Comparison of ENCODE assay signal across 7 cellular contexts in genomic region chr10:109933984-109934565, GRCh38. TPM values are rescaled to one million over a fixed set of nuclear protein-coding genes. Genes with fewer than 3 reads are reported as not detected.
DNase-seq lines count a peak whose midpoint lies in the region; ATAC-seq and TF ChIP-seq lines count a peak whose summit lies in the region.

No MANE protein-coding gene starts in this region.

- peaks cover 20% of the 10 kb centered on the region for H3K4me1 ChIP-seq in H9 (ENCODE audit: insufficient read depth, low read length)
- no peaks in the 10 kb centered on the region for H3K4me1 ChIP-seq in Karpas-422 (ENCODE audit: low read length)
- H3K4me1 ChIP-seq in ascending aorta, result peaks cover 0 to 7% of the 10 kb centered on the region in 2 donors

- H3K27me3 ChIP-seq in H9 (ENCODE audit: insufficient read depth, low read length), result no peaks in the 10 kb centered on the region
- H3K27me3 ChIP-seq in Karpas-422 (ENCODE audit: low read length), result no peaks in the 10 kb centered on the region
- no peaks in the 10 kb centered on the region for H3K27me3 ChIP-seq in ascending aorta

- peak overlapping the region; percentile 97 to 99 (median 99) for H3K27ac Mint-ChIP-seq in H9
- peak overlapping the region in 3 of 5 experiments; percentile 85 to 90 (median 87) for H3K27ac Mint-ChIP-seq in brain
- peak overlapping the region; percentile 75 to 80 for H3K27ac Mint-ChIP-seq in natural killer cell
- H3K27ac Mint-ChIP-seq in glutamatergic neuron (ENCODE audit: unreplicated experiment), result no peak overlapping the region

- H2BK5ac ChIP-seq in H9 (ENCODE audit: insufficient read length, low read length), result no peak overlapping the region

- no peaks in the 10 kb centered on the region for H3K23me2 ChIP-seq in H9 (ENCODE audit: insufficient read length, low read depth, low read length, poor library complexity, severe bottlenecking)

- peak overlapping the region; percentile 24 for H4K91ac ChIP-seq in H9 (ENCODE audit: insufficient read length, low read depth, low read length)

- H3K23ac ChIP-seq in H9 (ENCODE audit: insufficient read length, low read depth, low read length), result no peak overlapping the region

- TF ChIP-seq CTCF in H9 (conservative IDR thresholded peaks at IDR 0.05), result no peak
- no peak for TF ChIP-seq CTCF in brain (conservative IDR thresholded peaks at IDR 0.05)
- no peak for TF ChIP-seq CTCF in natural killer cell (IDR thresholded peaks at IDR 0.05)
- no peak for TF ChIP-seq CTCF in glutamatergic neuron (IDR thresholded peaks at IDR 0.05; ENCODE audit: partially characterized antibody, unreplicated experiment)
- TF ChIP-seq CTCF in ascending aorta (IDR thresholded peaks at IDR 0.05), result no peak

- H3K14ac ChIP-seq in H9 (ENCODE audit: insufficient read depth, low read length), result peak overlapping the region; percentile 58; the same call in 1 of the 2 replicates

- intact Hi-C loops in natural killer cell (cut with micrococcal nuclease) (loop anchor here (2.0 kb wide), 1 partner anchor 19 kb away; no protein-coding TSS in a partner anchor), ascending aorta (cut with DNase I) (no loop called here)

- H4K5ac ChIP-seq in H9 (ENCODE audit: insufficient read length, low read depth, low read length), result no peak overlapping the region

- H3K4me1 Mint-ChIP-seq in H9 (peaks cover 60 to 63% of the 10 kb centered on the region in 2 experiments), brain (peaks cover 32% of the 10 kb centered on the region), natural killer cell (peaks cover 24 to 27% of the 10 kb centered on the region in 2 donors), glutamatergic neuron (ENCODE audit: low read depth, unreplicated experiment) (no peaks in the 10 kb centered on the region)

- H3K79me1 ChIP-seq in H9 (ENCODE audit: insufficient read depth, low read depth, low read length, poor library complexity, severe bottlenecking), result no peaks in the 10 kb centered on the region

- no peak overlapping the region for H2BK15ac ChIP-seq in H9 (ENCODE audit: low read depth, low read length)

- H3K36me3 Mint-ChIP-seq in H9 (ENCODE audit: insufficient read depth in 1 of 3, low read depth in 3 of 3) (no peaks in the 10 kb centered on the region; a peak in 1 of 7 replicates), brain (no peaks in the 10 kb centered on the region), natural killer cell (no peaks in the 10 kb centered on the region), glutamatergic neuron (ENCODE audit: unreplicated experiment) (no peaks in the 10 kb centered on the region)

- H3K9ac ChIP-seq in H9 (ENCODE audit: extremely low read depth, insufficient read length, low read length) (no peak overlapping the region), Karpas-422 (ENCODE audit: low read length) (no peak overlapping the region)

- DNase-seq in H9, result peak; percentile 65
- peak; percentile 38 for DNase-seq in NOMO-1 treated with dmso at 0.1 percent for 144 hours (lab: John Stamatoyannopoulos, UW; ENCODE audit: unreplicated experiment)
- peak; percentile 28 for DNase-seq in natural killer cell
- DNase-seq in Karpas-422, result no peak
- DNase-seq in glutamatergic neuron, result no peak
- no peak for DNase-seq in ascending aorta (ENCODE audit: low spot score in 2 of 2)

- peak overlapping the region; percentile 43 for H2BK12ac ChIP-seq in H9 (ENCODE audit: insufficient read length, low read depth, low read length)

- H3K9me2 ChIP-seq in Karpas-422 (replicated peaks; ENCODE audit: insufficient read depth, low read length), result no peaks in the 10 kb centered on the region

- H3K36me3 ChIP-seq in Karpas-422 (ENCODE audit: insufficient read depth, low read length) (no peaks in the 10 kb centered on the region), ascending aorta (no peaks in the 10 kb centered on the region)

- peak overlapping the region; percentile 72 for H2AK5ac ChIP-seq in H9 (ENCODE audit: insufficient read length, low read length)

- ATAC-seq in natural killer cell, result peak; percentile 87 to 93 (median 90)

- no peak overlapping the region for H2BK20ac ChIP-seq in H9 (ENCODE audit: low read depth, low read length, poor library complexity, severe bottlenecking)

- no peak overlapping the region; the same call in 1 of the 2 replicates for H3K4ac ChIP-seq in H9 (ENCODE audit: low read depth, low read length)

- H3K56ac ChIP-seq in H9 (ENCODE audit: insufficient read length, low read depth, low read length), result no peak overlapping the region

- H3K27ac ChIP-seq in H9 (ENCODE audit: insufficient read length, low read depth, low read length), result peak overlapping the region; percentile 90
- no peak overlapping the region for H3K27ac ChIP-seq in Karpas-422 (ENCODE audit: low read length)
- no peak overlapping the region for H3K27ac ChIP-seq in ascending aorta

- H2BK120ac ChIP-seq in H9 (ENCODE audit: low read depth, low read length, poor library complexity, severe bottlenecking), result peak overlapping the region; percentile 70

- no peak overlapping the region for H4K8ac ChIP-seq in H9 (replicated peaks; ENCODE audit: insufficient read length, low read depth, low read length)

- H3K9me3 Mint-ChIP-seq in H9 (no peaks in the 10 kb centered on the region; a peak in 2 of 5 replicates), brain (peaks cover 0 to 4% (median 0%) of the 10 kb centered on the region in 5 experiments), natural killer cell (no peaks in the 10 kb centered on the region), glutamatergic neuron (ENCODE audit: unreplicated experiment) (peaks cover 2% of the 10 kb centered on the region)

- peak overlapping the region; percentile 18 for H3K4me2 ChIP-seq in H9 (ENCODE audit: insufficient read depth, insufficient read length, low read length)
- no peak overlapping the region for H3K4me2 ChIP-seq in Karpas-422 (ENCODE audit: low read depth, low read length, poor library complexity, severe bottlenecking)

- no peaks in the 10 kb centered on the region for H3K27me3 Mint-ChIP-seq in H9 (ENCODE audit: low read depth)
- H3K27me3 Mint-ChIP-seq in brain, result peaks cover 4% of the 10 kb centered on the region
- H3K27me3 Mint-ChIP-seq in natural killer cell (ENCODE audit: low read depth in 2 of 2), result no peaks in the 10 kb centered on the region
- no peaks in the 10 kb centered on the region for H3K27me3 Mint-ChIP-seq in glutamatergic neuron (ENCODE audit: unreplicated experiment)

- H3K9me3 ChIP-seq in H9 (ENCODE audit: control insufficient read depth, low read depth, low read length) (no peaks in the 10 kb centered on the region), Karpas-422 (ENCODE audit: low read length) (no peaks in the 10 kb centered on the region), ascending aorta (no peaks in the 10 kb centered on the region)

- H3T11ph ChIP-seq in H9 (ENCODE audit: low read length), result no peak overlapping the region

- no CpG with 5 or more reads among the region's 5 CpGs for WGBS in H9 (ENCODE audit: extremely low coverage, insufficient read length, low lambda C conversion rate)

- H2AFZ ChIP-seq in H9 (ENCODE audit: low read length) (no peak overlapping the region), Karpas-422 (ENCODE audit: low read length) (no peak overlapping the region)

- H3K4me3 Mint-ChIP-seq in H9, result peak overlapping the region; percentile 42 to 43; a peak in 4 of 5 replicates
- H3K4me3 Mint-ChIP-seq in brain, result peak overlapping the region in 2 of 5 experiments; percentile 17 to 51
- peak overlapping the region; percentile 67 for H3K4me3 Mint-ChIP-seq in natural killer cell
- H3K4me3 Mint-ChIP-seq in glutamatergic neuron (ENCODE audit: unreplicated experiment), result no peak overlapping the region

- no peaks in the 10 kb centered on the region for H4K20me1 ChIP-seq in H9 (ENCODE audit: control insufficient read depth, insufficient read depth, insufficient read length)
- H4K20me1 ChIP-seq in Karpas-422 (ENCODE audit: insufficient read depth, low read depth, low read length), result no peaks in the 10 kb centered on the region

- H3K18ac ChIP-seq in H9 (ENCODE audit: insufficient read length, low read depth, low read length), result peak overlapping the region; percentile 90

- H3K4me3 ChIP-seq in Karpas-422 (ENCODE audit: low read length), result no peak overlapping the region
- H3K4me3 ChIP-seq in ascending aorta, result no peak overlapping the region

- H3K79me2 ChIP-seq in H9 (ENCODE audit: insufficient read depth, low read length) (no peaks in the 10 kb centered on the region), Karpas-422 (ENCODE audit: low read length) (no peaks in the 10 kb centered on the region)

RNA-seq across cellular contexts. Expression of gene XPNPEP1, which starts 10.8 kb away (rescaled TPM):
- total RNA-seq in H9 (2021) (64.4 and 71.3 TPM in 2 replicates), natural killer cell (100 to 1,000 TPM; 102 to 118 (median 106) TPM), glutamatergic neuron (ENCODE audit: unreplicated experiment) (51.4 TPM), ascending aorta (212 TPM)
- polyA plus RNA-seq in brain (ENCODE audit: insufficient read depth, low read depth, low replicate concordance), result 43.1 TPM
- 198 and 201 TPM in 2 replicates for total RNA-seq in Karpas-422 (2014; rRNA removed; shearing (Covaris generic); ENCODE audit: low replicate concordance)

Comparison
In these comparisons a context has a peak if more than half of its experiments do, and no peak if none do; other contexts are left out.
1. DNase-seq: peak in H9 (single experiment), NOMO-1 treated with dmso at 0.1 percent for 144 hours (single experiment) and natural killer cell (single experiment); none in Karpas-422 (single experiment), glutamatergic neuron (single experiment) and ascending aorta (0 of 2).